9 cellular contexts compared by ENCODE assay signal in the genomic region with DNA sequence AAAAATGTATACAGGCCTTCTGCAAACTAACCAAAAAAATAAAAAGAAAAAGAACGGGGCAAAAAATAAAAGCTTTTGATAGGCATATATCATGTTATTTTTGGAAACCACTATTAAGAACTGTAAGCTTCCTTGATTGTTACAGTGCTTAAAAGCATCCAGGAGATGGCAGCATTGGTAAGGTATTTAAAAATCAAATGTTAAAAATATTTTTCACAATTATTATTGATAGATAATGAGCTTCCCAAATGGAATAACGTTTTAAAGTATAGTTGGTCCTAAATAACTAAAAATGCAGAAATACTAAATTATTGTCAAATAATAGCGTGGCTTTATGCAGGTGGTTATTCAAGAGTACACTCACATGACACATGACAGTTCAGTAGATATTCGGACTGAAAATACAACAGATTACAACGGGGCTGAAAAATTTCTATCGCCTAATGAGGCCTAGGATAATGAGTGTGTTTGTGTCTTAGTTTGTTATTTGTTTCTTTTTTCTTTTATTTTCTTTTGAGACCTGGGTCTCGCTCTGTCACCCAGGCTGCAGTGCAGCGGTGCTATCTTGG.
DNase-seq lines count a peak whose midpoint lies in the region; ATAC-seq, FAIRE-seq and TF ChIP-seq lines count a peak whose summit lies in the region.
"Had no signal": no experiment of that assay in that cellular context is flagged by ENCODE, and none has a peak within 500 bp of the region (broad histone marks: within the 10 kb centered on the region; RNA-seq: fewer than 3 reads in every experiment).

No MANE protein-coding gene starts in this region.

- H3K14ac ChIP-seq in neuronal stem cell (ENCODE audit: low read length), result no peak overlapping the region

- no peak overlapping the region for H2BK120ac ChIP-seq in neuronal stem cell (ENCODE audit: low read depth, low read length)

- H4K8ac ChIP-seq in neuronal stem cell (ENCODE audit: low read depth, low read length), result no peak overlapping the region

- H3K9me2 ChIP-seq in SK-N-SH, result no peaks in the 10 kb centered on the region

- no peak overlapping the region for H3K23ac ChIP-seq in neuronal stem cell (ENCODE audit: low read depth, low read length, poor library complexity)

- TF ChIP-seq EP300 in A549 (IDR thresholded peaks at IDR 0.05) (no peak), SK-N-SH (IDR thresholded peaks at IDR 0.05; ENCODE audit: borderline replicate concordance in 1 of 2, low read depth in 1 of 2, low read length in 1 of 2) (no peak)

- H2BK12ac ChIP-seq in neuronal stem cell (ENCODE audit: low read length), result no peak overlapping the region

- H3K4me1 ChIP-seq in A549, result no peaks in the 10 kb centered on the region
- peaks cover 6 to 10% of the 10 kb centered on the region in 2 experiments; a peak in 2 of 4 replicates for H3K4me1 ChIP-seq in SK-N-SH (ENCODE audit: control insufficient read depth in 1 of 2, insufficient read depth in 2 of 2, low read depth in 1 of 2, low read length in 1 of 2)
- no peaks in the 10 kb centered on the region for H3K4me1 ChIP-seq in small intestine (ENCODE audit: control insufficient read depth in 2 of 2, insufficient read depth in 1 of 2, low read depth in 1 of 2, low read length in 1 of 2)
- H3K4me1 ChIP-seq in neuronal stem cell (ENCODE audit: control insufficient read depth in 2 of 2, insufficient read depth in 1 of 2, low read depth in 1 of 2, low read length in 2 of 2), result peaks cover 0 to 8% of the 10 kb centered on the region in 2 donors

- no peak for TF ChIP-seq POLR2A in A549 (IDR thresholded peaks at IDR 0.05; ENCODE audit: low read length)

- H3K79me2 ChIP-seq in SK-N-SH (ENCODE audit: insufficient read depth), result no peaks in the 10 kb centered on the region

- H4K91ac ChIP-seq in neuronal stem cell (ENCODE audit: low read depth, low read length, poor library complexity), result no peak overlapping the region

- CTCF ChIA-PET in A549 (lab: Yijun Ruan, JAX) (interaction anchor here (0.6 to 4.5 kb wide), 32 partner anchors 10 to 983 kb away, joined by 3 to 45 read pairs (median 4); partner anchors contain the start of genes ATF7IP and RERG), SK-N-SH (lab: Yijun Ruan, JAX) (interaction anchor here (0.6 to 3.1 kb wide), 54 partner anchors 10 to 1323 kb away, joined by 3 to 27 read pairs (median 4); partner anchors contain the start of gene ATF7IP)

- WGBS in A549 (ENCODE audit: missing lambda C conversion rate), result 47% methylated on average over 8 of the region's 8 CpGs
- 46% methylated on average over 8 of the region's 8 CpGs for WGBS in SK-N-SH (ENCODE audit: low lambda C conversion rate)
- WGBS in small intestine, 3 donors, result 54 to 63% (median 61%) methylated on average over 8 of the region's 8 CpGs
- WGBS in neuronal stem cell (ENCODE audit: extremely low coverage in 2 of 2, insufficient read length in 2 of 2, insufficient replicate concordance in 1 of 2), 2 donors, result no CpG with 5 or more reads among the region's 8 CpGs

- FAIRE-seq in A549 (lab: Jason Lieb, UNC) (no peak), small intestine (lab: Jason Lieb, UNC) (peak; percentile 85)

- no peaks in the 10 kb centered on the region for H3F3A ChIP-seq in SK-N-SH (replicated peaks; ENCODE audit: insufficient read depth)

- no peaks in the 10 kb centered on the region for H3K79me1 ChIP-seq in neuronal stem cell (ENCODE audit: low read depth, low read length)

- H2AK5ac ChIP-seq in neuronal stem cell (ENCODE audit: low read depth, low read length), result no peak overlapping the region

- ATAC-seq in A549 (peak; percentile 37 to 71; a peak in 3 of 6 replicates), GM21737 (IDR thresholded peaks at IDR 0.05; ENCODE audit: unreplicated experiment) (no peak), HG03045 (IDR thresholded peaks at IDR 0.05; ENCODE audit: unreplicated experiment) (no peak)

- H3K9me3 ChIP-seq in A549 (0 out of 3 replicates have a peak, but pooled peaks cover 8% of the 10 kb centered on the region), SK-N-SH (peaks cover 5% of the 10 kb centered on the region; the same call in 1 of the 2 replicates), small intestine (ENCODE audit: control insufficient read depth, low read depth) (no peaks in the 10 kb centered on the region), neuronal stem cell (replicated peaks in 1 of 2; ENCODE audit: control insufficient read depth in 2 of 2, insufficient read depth in 1 of 2, low read depth in 1 of 2, low read length in 2 of 2) (peaks cover 0 to 6% of the 10 kb centered on the region in 2 donors)

- peak; percentile 72 to 82 for TF ChIP-seq RAD21 in A549 (conservative IDR thresholded peaks at IDR 0.05 in 1 of 2, IDR thresholded peaks at IDR 0.05 in 1 of 2)
- TF ChIP-seq RAD21 in SK-N-SH (IDR thresholded peaks at IDR 0.05; ENCODE audit: low read length), result peak; percentile 81

- peak; percentile 62 for TF ChIP-seq CTCF in A549 (IDR thresholded peaks at IDR 0.05)
- TF ChIP-seq CTCF in GM13977 (IDR thresholded peaks at IDR 0.05; ENCODE audit: extremely low read depth, insufficient read depth, missing control alignments), result peak; percentile 53
- peak; percentile 72 for TF ChIP-seq CTCF in SK-N-SH (IDR thresholded peaks at IDR 0.05)
- peak; percentile 56 for TF ChIP-seq CTCF in fibroblast of villous mesenchyme (IDR thresholded peaks at IDR 0.05; ENCODE audit: insufficient read depth, low read depth, low read length)

- no peaks in the 10 kb centered on the region for H4K20me1 ChIP-seq in SK-N-SH (ENCODE audit: insufficient read depth)

- POLR2A ChIA-PET in A549 (lab: Yijun Ruan, JAX), result interaction anchor here (1.0 to 1.7 kb wide), 3 partner anchors 127 to 533 kb away, joined by 3 to 10 read pairs (median 6); partner anchors contain the start of gene ATF7IP
- POLR2A ChIA-PET in SK-N-SH (lab: Yijun Ruan, JAX), result no interaction called here

- in situ Hi-C loops in GM13977 (cut with MboI; ENCODE audit: low pct_unique_long_range_greater_than_20kb, low sequenced_read_pairs, unreplicated experiment), result no loop called here

- no peak overlapping the region for H3K4ac ChIP-seq in neuronal stem cell (ENCODE audit: low read length)

- H3K27ac ChIP-seq in A549 (no peak overlapping the region), SK-N-SH (ENCODE audit: low read depth in 2 of 2, low read length in 1 of 2) (no peak overlapping the region), small intestine (ENCODE audit: low read depth in 1 of 2, low read length in 1 of 2) (no peak overlapping the region), neuronal stem cell (replicated peaks; ENCODE audit: low read length) (no peak overlapping the region)

- H3K27me3 ChIP-seq in SK-N-SH (ENCODE audit: insufficient read depth), result no peaks in the 10 kb centered on the region
- no peaks in the 10 kb centered on the region for H3K27me3 ChIP-seq in small intestine (ENCODE audit: control insufficient read depth in 2 of 2, insufficient read depth in 2 of 2, low read length in 2 of 2)
- H3K27me3 ChIP-seq in neuronal stem cell (ENCODE audit: control insufficient read depth in 3 of 3, insufficient read depth in 3 of 3, low read depth in 1 of 3, low read length in 3 of 3), result no peaks in the 10 kb centered on the region

- H3K18ac ChIP-seq in neuronal stem cell (ENCODE audit: low read length), result no peak overlapping the region

- peak in 1 of 2 experiments; percentile 39 for DNase-seq in A549 (ENCODE audit: low read depth in 1 of 2, low spot score in 1 of 2)
- DNase-seq in GM13977 (ENCODE audit: low spot score), result no peak
- no peak for DNase-seq in SK-N-SH
- DNase-seq in fibroblast of villous mesenchyme (ENCODE audit: low read depth), result peak; percentile 62
- DNase-seq in small intestine, result no peak
- DNase-seq in neuronal stem cell (ENCODE audit: low spot score), result no peak
- DNase-seq: activated naive CD8-positive, alpha-beta T cell treated with anti-CD3 and anti-CD28 coated beads, Interleukin-2, amount 10 ng/mL, durations not matched to agents 7 days and 5 days had no signal

- H2BK15ac ChIP-seq in neuronal stem cell (ENCODE audit: low read length), result no peak overlapping the region

- H3K4me3 ChIP-seq in A549 (no peak overlapping the region), SK-N-SH (ENCODE audit: low read depth in 2 of 2, low read length in 1 of 2) (no peak overlapping the region; a peak in 1 of 4 replicates), fibroblast of villous mesenchyme (ENCODE audit: low read depth, low read length) (no peak overlapping the region), small intestine (ENCODE audit: low read depth in 1 of 2, low read length in 2 of 2) (no peak overlapping the region), neuronal stem cell (ENCODE audit: low read length in 2 of 2) (no peak overlapping the region)

- H3K9ac ChIP-seq in SK-N-SH, result no peak overlapping the region
- no peak overlapping the region for H3K9ac ChIP-seq in neuronal stem cell (ENCODE audit: low read depth, low read length, poor library complexity)

- no peak overlapping the region for H2BK5ac ChIP-seq in neuronal stem cell (ENCODE audit: low read length)

- H2AFZ ChIP-seq in SK-N-SH (ENCODE audit: low read depth) (no peak overlapping the region), neuronal stem cell (ENCODE audit: low read length) (no peak overlapping the region)

- H3K4me2 ChIP-seq in A549 (no peak overlapping the region), SK-N-SH (no peak overlapping the region), neuronal stem cell (ENCODE audit: insufficient read depth, low read length, poor library complexity, severe bottlenecking) (no peak overlapping the region)

- H3K36me3 ChIP-seq in SK-N-SH (replicated peaks in 1 of 2; ENCODE audit: control insufficient read depth in 1 of 2, insufficient read depth in 2 of 2, low read length in 1 of 2), result no peaks in the 10 kb centered on the region
- H3K36me3 ChIP-seq in small intestine (ENCODE audit: control insufficient read depth in 2 of 2, insufficient read depth in 2 of 2, low read length in 2 of 2), result no peaks in the 10 kb centered on the region
- H3K36me3 ChIP-seq in neuronal stem cell (replicated peaks in 1 of 2; ENCODE audit: control insufficient read depth in 2 of 2, insufficient read depth in 2 of 2, low read length in 2 of 2), result no peaks in the 10 kb centered on the region

TF ChIP-seq in A549, 52 proteins besides CTCF, POLR2A, EP300 and RAD21:
- no peak for TF ChIP-seq EHMT2 (IDR thresholded peaks at IDR 0.05; ENCODE audit: low read depth)
- no peak for TF ChIP-seq JUNB (IDR thresholded peaks at IDR 0.05)
- no peak for TF ChIP-seq JUN (IDR thresholded peaks at IDR 0.05)
- peak; percentile 76 for TF ChIP-seq SMC3 (IDR thresholded peaks at IDR 0.05)
- no peak for TF ChIP-seq NPAS2 (CRISPR knock-in tag; IDR thresholded peaks at IDR 0.05; ENCODE audit: borderline replicate concordance)

TF ChIP-seq in SK-N-SH, 30 proteins besides CTCF, POLR2A, EP300 and RAD21:
- TF ChIP-seq SMC3 (IDR thresholded peaks at IDR 0.05; ENCODE audit: low read depth, low read length) (peak; percentile 27; the same call in 1 of the 2 replicates), TAF1 (IDR thresholded peaks at IDR 0.05; ENCODE audit: borderline replicate concordance, low read depth, low read length) (no peak), FOSL2 (IDR thresholded peaks at IDR 0.05; ENCODE audit: borderline replicate concordance, low read depth) (no peak), MEF2A (IDR thresholded peaks at IDR 0.05; ENCODE audit: borderline replicate concordance, low read depth) (no peak)

Comparison
In these comparisons a context has a peak if more than half of its experiments do, and no peak if none do; other contexts are left out.
1. ATAC-seq: peak in A549 (2 of 2); none in GM21737 (single experiment) and HG03045 (single experiment).
2. Of the 12 proteins assayed by ChIP-seq in both A549 and SK-N-SH: peak only in A549: none; only in SK-N-SH: none; in both: CTCF, RAD21 and SMC3; in neither: 9.
3. Peak in every context shown above with its lines, with median percentiles within 50 percentile points of each other: CTCF ChIP-seq.